In genomic region chr9:136856541-136857141, GRCh38 we compare ENCODE assay signal across 24 cellular contexts. TPM values are rescaled to one million over a fixed set of nuclear protein-coding genes. Genes with fewer than 3 reads are reported as not detected.
A peak's percentile ranks its signal among the peaks of the same experiment; 100 is the strongest.
DNase-seq lines count a peak whose midpoint lies in the region; ATAC-seq and TF ChIP-seq lines count a peak whose summit lies in the region.
"Had no signal": no experiment of that assay in that cellular context is flagged by ENCODE, and none has a peak within 500 bp of the region (broad histone marks: within the 10 kb centered on the region; RNA-seq: fewer than 3 reads in every experiment).

No MANE protein-coding gene starts in this region.

- ATAC-seq in mucosa of descending colon (no peak), GM21717 (IDR thresholded peaks at IDR 0.05; ENCODE audit: unreplicated experiment) (no peak)
- ATAC-seq: activated CD4-positive, alpha-beta T cell treated with anti-CD3 and anti-CD28 coated beads for 36 hours; natural killer cell treated with Interleukin-12 subunit alpha and Interleukin-12 subunit beta and Interleukin-15 and Interleukin-18, amount 100 ng/mL, for 72 hours; stimulated activated naive CD8-positive, alpha-beta T cell treated with anti-CD3 and anti-CD28 coated beads, Interleukin-15, Interleukin-2, amounts not matched to agents 100 U/mL and 50 U/mL, for 24 hours had no signal

- peak; percentile 25 for DNase-seq in CD14-positive monocyte (ENCODE audit: low spot score)
- DNase-seq in astrocyte of the cerebellum (ENCODE audit: low read depth) = no peak
- peak in 2 of 3 donors; percentile 12 to 30 for DNase-seq in mucosa of descending colon
- DNase-seq in substantia nigra (lab: John Stamatoyannopoulos, UW) = no peak
- DNase-seq in NCI-H146 treated with DMSO at 0.1 percent for 48 hours (lab: John Stamatoyannopoulos, UW; ENCODE audit: unreplicated experiment) = no peak
- no peak for DNase-seq in DMS79 treated with DMSO at 0.1 percent for 48 hours (lab: John Stamatoyannopoulos, UW)
- DNase-seq: activated CD4-positive, alpha-beta T cell treated with anti-CD3 and anti-CD28 coated beads for 36 hours; activated naive CD8-positive, alpha-beta T cell treated with anti-CD3 and anti-CD28 coated beads for 36 hours; C1 segment of cervical spinal cord; DMS 273 treated with DMSO at 0.1 percent for 48 hours; esophagus squamous epithelium; immature natural killer cell; IMR-90; NCI-H2081 treated with DMSO at 0.1 percent for 48 hours; NCI-H510A treated with DMSO at 0.1 percent for 48 hours; SJCRH30; stimulated activated naive CD8-positive, alpha-beta T cell treated with anti-CD3 and anti-CD28 coated beads, Interleukin-15, Interleukin-2, amounts not matched to agents 100 U/mL and 50 U/mL, for 24 hours; T-helper 9 cell had no signal

- intact Hi-C loops in CD14-positive monocyte (cut with micrococcal nuclease) (no loop called here), mucosa of descending colon (cut with DNase I, micrococcal nuclease) (no loop called here)

- in situ Hi-C loops in astrocyte of the cerebellum (cut with HindIII; ENCODE audit: low sequenced_read_pairs) = no loop called here

- H3K4me3 Mint-ChIP-seq in CD14-positive monocyte = no peak overlapping the region
- H3K4me3 Mint-ChIP-seq: activated CD4-positive, alpha-beta T cell treated with anti-CD3 and anti-CD28 coated beads for 36 hours; activated naive CD8-positive, alpha-beta T cell treated with anti-CD3 and anti-CD28 coated beads for 36 hours; immature natural killer cell; memory B cell; natural killer cell treated with Interleukin-12 subunit alpha and Interleukin-12 subunit beta and Interleukin-15 and Interleukin-18, amount 100 ng/mL, for 72 hours had no signal

- no peaks in the 10 kb centered on the region for H3K4me1 Mint-ChIP-seq in CD14-positive monocyte
- H3K4me1 Mint-ChIP-seq: activated CD4-positive, alpha-beta T cell treated with anti-CD3 and anti-CD28 coated beads for 36 hours; activated naive CD8-positive, alpha-beta T cell treated with anti-CD3 and anti-CD28 coated beads for 36 hours had no signal

- peaks cover 8 to 12% of the 10 kb centered on the region in 2 donors for H3K36me3 Mint-ChIP-seq in CD14-positive monocyte
- H3K36me3 Mint-ChIP-seq: activated naive CD8-positive, alpha-beta T cell treated with anti-CD3 and anti-CD28 coated beads for 36 hours; immature natural killer cell; memory B cell; natural killer cell treated with Interleukin-12 subunit alpha and Interleukin-12 subunit beta and Interleukin-15 and Interleukin-18, amount 100 ng/mL, for 72 hours had no signal

- no peaks in the 10 kb centered on the region for H3K9me3 Mint-ChIP-seq in CD14-positive monocyte
- H3K9me3 Mint-ChIP-seq: activated naive CD8-positive, alpha-beta T cell treated with anti-CD3 and anti-CD28 coated beads for 36 hours; immature natural killer cell; memory B cell; natural killer cell treated with Interleukin-12 subunit alpha and Interleukin-12 subunit beta and Interleukin-15 and Interleukin-18, amount 100 ng/mL, for 72 hours had no signal

- H3K9me3 ChIP-seq in mucosa of descending colon = no peaks in the 10 kb centered on the region
- H3K9me3 ChIP-seq: breast epithelium, esophagus squamous epithelium, SJCRH30, upper lobe of left lung had no signal

- H3K27me3 Mint-ChIP-seq in CD14-positive monocyte (ENCODE audit: low read depth in 3 of 3) = no peaks in the 10 kb centered on the region
- H3K27me3 Mint-ChIP-seq: activated CD4-positive, alpha-beta T cell treated with anti-CD3 and anti-CD28 coated beads for 36 hours; activated naive CD8-positive, alpha-beta T cell treated with anti-CD3 and anti-CD28 coated beads for 36 hours; memory B cell; natural killer cell treated with Interleukin-12 subunit alpha and Interleukin-12 subunit beta and Interleukin-15 and Interleukin-18, amount 100 ng/mL, for 72 hours had no signal

- peaks cover 43% of the 10 kb centered on the region for H3K4me1 ChIP-seq in mucosa of descending colon (ENCODE audit: low read depth)
- H3K4me1 ChIP-seq: SJCRH30 had no signal

- TF ChIP-seq CTCF in CD14-positive monocyte (IDR thresholded peaks at IDR 0.05) (no peak), GM12874 (IDR thresholded peaks at IDR 0.05; ENCODE audit: insufficient read depth, low read depth, low read length) (0 out of 2 replicates have a peak, but pooled peaks have one; percentile 4), astrocyte of the cerebellum (IDR thresholded peaks at IDR 0.05; ENCODE audit: low read depth, low read length, missing control alignments) (peak; percentile 8), mucosa of descending colon (IDR thresholded peaks at IDR 0.05) (no peak)

- no peak overlapping the region for H3K4me3 ChIP-seq in astrocyte of the cerebellum (ENCODE audit: low read depth, low read length)
- no peak overlapping the region for H3K4me3 ChIP-seq in mucosa of descending colon
- H3K4me3 ChIP-seq: breast epithelium, esophagus squamous epithelium, SJCRH30, upper lobe of left lung had no signal

- H3K27ac Mint-ChIP-seq in CD14-positive monocyte = no peak overlapping the region
- H3K27ac Mint-ChIP-seq: activated CD4-positive, alpha-beta T cell treated with anti-CD3 and anti-CD28 coated beads for 36 hours; activated naive CD8-positive, alpha-beta T cell treated with anti-CD3 and anti-CD28 coated beads for 36 hours; immature natural killer cell; memory B cell; natural killer cell treated with Interleukin-12 subunit alpha and Interleukin-12 subunit beta and Interleukin-15 and Interleukin-18, amount 100 ng/mL, for 72 hours had no signal

- no peak overlapping the region for H3K27ac ChIP-seq in substantia nigra (ENCODE audit: low read depth, low read length, poor library complexity, severe bottlenecking)
- H3K27ac ChIP-seq: breast epithelium, esophagus squamous epithelium, SJCRH30, upper lobe of left lung had no signal

- H3K36me3 ChIP-seq in mucosa of descending colon (ENCODE audit: low read depth) = no peaks in the 10 kb centered on the region
- H3K36me3 ChIP-seq: breast epithelium had no signal

RNA-seq across cellular contexts. Expression of gene MAMDC4, which starts 4.5 kb away (rescaled TPM):
- polyA plus RNA-seq in CD14-positive monocyte = under 1 TPM in 1 of 2 donors, not detected in 1; 0.07 TPM
- total RNA-seq in mucosa of descending colon = 10 to 100 TPM; 15.4 to 43.8 (median 18.5) TPM

RNA-seq across cellular contexts. Expression of gene PHPT1, which starts 7.4 kb away (rescaled TPM):
- 100 to 1,000 TPM in 1 of 2 donors, 10 to 100 TPM in 1; 94.3 to 163 TPM for polyA plus RNA-seq in CD14-positive monocyte
- 100 to 1,000 TPM in 2 of 3 donors, 10 to 100 TPM in 1; 96.4 to 163 (median 102) TPM for total RNA-seq in mucosa of descending colon

RNA-seq across cellular contexts. Expression of gene EDF1, which starts 9.5 kb away (rescaled TPM):
- polyA plus RNA-seq in CD14-positive monocyte = 100 to 1,000 TPM; 245 to 264 TPM
- 100 to 1,000 TPM; 311 to 445 (median 397) TPM for total RNA-seq in mucosa of descending colon

RNA-seq across cellular contexts. Expression of gene AJM1, which starts 14.4 kb away (rescaled TPM):
- polyA plus RNA-seq in CD14-positive monocyte = under 1 TPM; 0.10 to 0.18 TPM
- 10 to 100 TPM in 2 of 3 donors, 1 to 10 TPM in 1; 7.4 to 21.6 (median 16.4) TPM for total RNA-seq in mucosa of descending colon

RNA-seq across cellular contexts. Expression of gene TRAF2, which starts 29.7 kb away (rescaled TPM):
- 1 to 10 TPM; 1.6 to 2.0 TPM for polyA plus RNA-seq in CD14-positive monocyte
- 10 to 100 TPM; 19.6 to 28.2 (median 21.1) TPM for total RNA-seq in mucosa of descending colon

Comparison
In these comparisons a context has a peak if more than half of its experiments do, and no peak if none do; other contexts are left out.
1. DNase-seq: peak in CD14-positive monocyte (single experiment) and mucosa of descending colon (2 of 3); none in astrocyte of the cerebellum (single experiment), substantia nigra (0 of 49), NCI-H146 treated with DMSO at 0.1 percent for 48 hours (single experiment) and DMS79 treated with DMSO at 0.1 percent for 48 hours (single experiment).
2. CTCF ChIP-seq: peak in GM12874 (single experiment) and astrocyte of the cerebellum (single experiment); none in CD14-positive monocyte (single experiment) and mucosa of descending colon (single experiment).